Comparison of ENCODE assay signal across 8 cellular contexts in genomic region chr7:55964802-55965470, GRCh38. TPM values are rescaled to one million over a fixed set of nuclear protein-coding genes. Genes with fewer than 3 reads are reported as not detected.
DNase-seq lines count a peak whose midpoint lies in the region; ATAC-seq and TF ChIP-seq lines count a peak whose summit lies in the region.

No MANE protein-coding gene starts in this region.

- TF ChIP-seq CTCF in endothelial cell (IDR thresholded peaks at IDR 0.05; ENCODE audit: unreplicated experiment): no peak
- TF ChIP-seq CTCF in mesothelial cell of epicardium (IDR thresholded peaks at IDR 0.05; ENCODE audit: unreplicated experiment): no peak

- peak overlapping the region; percentile 67 for H3K27ac Mint-ChIP-seq in endothelial cell (ENCODE audit: unreplicated experiment)
- H3K27ac Mint-ChIP-seq in mesothelial cell of epicardium: peak overlapping the region; percentile 97

- peaks cover 5% of the 10 kb centered on the region for H3K4me1 Mint-ChIP-seq in endothelial cell (ENCODE audit: unreplicated experiment)
- H3K4me1 Mint-ChIP-seq in mesothelial cell of epicardium: peaks cover 14% of the 10 kb centered on the region

- H3K27me3 Mint-ChIP-seq in endothelial cell (ENCODE audit: unreplicated experiment) (peaks cover 2% of the 10 kb centered on the region), mesothelial cell of epicardium (ENCODE audit: low read depth) (peaks cover 5% of the 10 kb centered on the region)

- H3K9me3 Mint-ChIP-seq in endothelial cell (ENCODE audit: unreplicated experiment): no peaks in the 10 kb centered on the region
- H3K9me3 Mint-ChIP-seq in mesothelial cell of epicardium: no peaks in the 10 kb centered on the region

- H3K36me3 Mint-ChIP-seq in endothelial cell (ENCODE audit: low read depth, unreplicated experiment) (no peaks in the 10 kb centered on the region), mesothelial cell of epicardium (peaks cover 13% of the 10 kb centered on the region)

- peak; percentile 84 for ATAC-seq in HG02759 (IDR thresholded peaks at IDR 0.05; ENCODE audit: unreplicated experiment)

- DNase-seq in SIG-M5 treated with dmso at 0.1 percent for 504 hours (lab: John Stamatoyannopoulos, UW; ENCODE audit: unreplicated experiment) (peak; percentile 48), SIG-M5 (lab: John Stamatoyannopoulos, UW) (no peak), NCI-H1105 treated with DMSO at 0.1 percent for 48 hours (lab: John Stamatoyannopoulos, UW) (peak; percentile 53), endothelial cell (ENCODE audit: low spot score) (peak; percentile 65), mesothelial cell of epicardium (ENCODE audit: low spot score in 2 of 2, unreplicated experiment in 2 of 2) (peak; percentile 23 to 62)
- peak; percentile 56 to 58 for DNase-seq in activated CD4-positive, alpha-beta T cell treated with anti-CD3 and anti-CD28 coated beads, Interleukin-2, amount 50 U/mL, for 48 hours
- DNase-seq in stimulated activated CD8-positive, alpha-beta memory T cell treated with anti-CD3 and anti-CD28 coated beads, Interleukin-2, amount 100 ng/mL, for 48 hours (ENCODE audit: low read depth in 2 of 2): peak; percentile 32 to 34

- H3K4me3 Mint-ChIP-seq in endothelial cell (ENCODE audit: unreplicated experiment) (peak overlapping the region; percentile 96), mesothelial cell of epicardium (peak overlapping the region; percentile 89)

RNA-seq across cellular contexts. Expression of gene NIPSNAP2, which starts 0.6 kb away (rescaled TPM):
- 39.4 TPM for total RNA-seq in endothelial cell (ENCODE audit: unreplicated experiment)
- total RNA-seq in mesothelial cell of epicardium: 59.9 to 63.4 TPM (median 62.8 TPM) in 3 replicates

RNA-seq across cellular contexts. Expression of gene MRPS17, which starts 13.3 kb away (rescaled TPM):
- 11.7 TPM for total RNA-seq in endothelial cell (ENCODE audit: unreplicated experiment)
- total RNA-seq in mesothelial cell of epicardium: 17.2 to 19.7 TPM (median 17.5 TPM) in 3 replicates
